ENCODE assay signal across 8 cellular contexts in the genomic region with DNA sequence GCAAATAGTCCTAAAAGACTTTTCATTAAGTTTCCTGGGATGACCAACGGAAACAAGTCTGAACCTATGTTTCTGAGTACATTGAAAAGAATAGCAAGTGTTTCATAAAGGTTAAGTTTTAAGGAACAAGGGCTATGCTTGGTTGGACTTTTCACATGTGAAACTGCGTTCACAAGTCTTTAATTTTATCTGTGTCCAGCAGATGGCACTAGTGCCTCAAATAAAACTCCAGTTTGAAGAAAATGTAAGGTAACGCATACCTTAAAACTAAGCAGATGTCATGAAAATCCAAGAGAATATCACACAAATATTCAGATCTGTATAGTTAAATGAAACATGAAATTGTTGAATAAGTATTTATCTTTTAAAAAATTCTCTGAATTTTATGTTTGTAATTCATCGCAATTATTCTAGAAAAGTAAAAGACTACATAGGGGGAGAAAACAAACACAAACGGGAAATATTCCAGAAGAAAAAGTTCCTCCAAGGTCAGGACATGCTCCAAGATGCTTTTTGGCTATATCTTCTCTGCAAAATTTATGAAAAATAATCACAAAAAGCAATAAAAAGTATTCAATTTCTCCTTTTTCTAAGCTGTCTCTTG.
DNase-seq lines count a peak whose midpoint lies in the region; ATAC-seq lines count a peak whose summit lies in the region.

No MANE protein-coding gene starts in this region.

- no peaks in the 10 kb centered on the region for H3K9me3 ChIP-seq in NT2/D1 (ENCODE audit: insufficient read depth, low read length)

- H3K4me1 ChIP-seq in NT2/D1 (ENCODE audit: insufficient read depth, insufficient read length) = no peaks in the 10 kb centered on the region

- no peak overlapping the region for H3K9ac ChIP-seq in NT2/D1 (ENCODE audit: insufficient read length, low read depth)

- peak; percentile 30 for DNase-seq in NCI-H2196 (lab: John Stamatoyannopoulos, UW; ENCODE audit: unreplicated experiment)
- no peak for DNase-seq in NCI-H2196 treated with DMSO at 0.1 percent for 48 hours (lab: John Stamatoyannopoulos, UW; ENCODE audit: unreplicated experiment)
- DNase-seq in GM19238 (ENCODE audit: insufficient read length, low spot score) = peak; percentile 1
- peak; percentile 73 for DNase-seq in NT2/D1 (ENCODE audit: low read depth, low spot score)
- DNase-seq in cerebellum (ENCODE audit: low spot score) = peak; percentile 7
- DNase-seq in medulla oblongata (ENCODE audit: extremely low spot score) = peak; percentile 86
- DNase-seq in DMS114 treated with DMSO at 0.1 percent for 48 hours (lab: John Stamatoyannopoulos, UW; ENCODE audit: unreplicated experiment) = no peak

- H3K4me3 ChIP-seq in NT2/D1 (ENCODE audit: insufficient read length, low read depth) = no peak overlapping the region

- peak; percentile 49 for ATAC-seq in HG03558 (IDR thresholded peaks at IDR 0.05; ENCODE audit: extremely low read depth, unreplicated experiment)

- no peaks in the 10 kb centered on the region for H3K36me3 ChIP-seq in NT2/D1 (ENCODE audit: insufficient read depth, insufficient read length, low read length)

- H3K27me3 ChIP-seq in NT2/D1 (ENCODE audit: insufficient read depth, insufficient read length) = no peaks in the 10 kb centered on the region

Comparison
In these comparisons a context has a peak if more than half of its experiments do, and no peak if none do; other contexts are left out.
1. DNase-seq: peak in NCI-H2196 (single experiment), GM19238 (single experiment), NT2/D1 (single experiment), cerebellum (single experiment) and medulla oblongata (single experiment); none in NCI-H2196 treated with DMSO at 0.1 percent for 48 hours (single experiment) and DMS114 treated with DMSO at 0.1 percent for 48 hours (single experiment).